ENCODE assay signal across 17 cellular contexts in genomic region chr4:10005632-10006031, GRCh38. TPM values are rescaled to one million over a fixed set of nuclear protein-coding genes. Genes with fewer than 3 reads are reported as not detected.
DNase-seq lines count a peak whose midpoint lies in the region; ATAC-seq and TF ChIP-seq lines count a peak whose summit lies in the region.
"Had no signal": no experiment of that assay in that cellular context is flagged by ENCODE, and none has a peak within 500 bp of the region (broad histone marks: within the 10 kb centered on the region; RNA-seq: fewer than 3 reads in every experiment).

No MANE protein-coding gene starts in this region.

- peak overlapping the region; percentile 89 for H3K27ac ChIP-seq in RWPE2 (ENCODE audit: poor library complexity, severe bottlenecking)
- H3K27ac ChIP-seq in Karpas-422 (ENCODE audit: low read length) = no peak overlapping the region
- H3K27ac ChIP-seq: SJSA1 had no signal

- H3K36me3 Mint-ChIP-seq in immature natural killer cell = no peaks in the 10 kb centered on the region
- H3K36me3 Mint-ChIP-seq: CD4-positive, CD25-positive, alpha-beta regulatory T cell; WTC11 had no signal

- H3K4me3 Mint-ChIP-seq in immature natural killer cell = peak overlapping the region in 2 of 5 donors; percentile 26 to 27
- H3K4me3 Mint-ChIP-seq: activated naive CD8-positive, alpha-beta T cell treated with anti-CD3 and anti-CD28 coated beads, Interleukin-2, amount 50 U/mL, for 24 hours; CD4-positive, CD25-positive, alpha-beta regulatory T cell; WTC11 had no signal

- ATAC-seq in RWPE2 (ENCODE audit: low read depth) = no peak
- ATAC-seq: activated naive CD8-positive, alpha-beta T cell treated with anti-CD3 and anti-CD28 coated beads, Interleukin-2, amount 50 U/mL, for 24 hours; WTC11 had no signal

- H3K9ac ChIP-seq in skeletal muscle satellite cell (ENCODE audit: low read depth, low read length) (no peak overlapping the region), Karpas-422 (ENCODE audit: low read length) (no peak overlapping the region)

- no peaks in the 10 kb centered on the region for H3K79me2 ChIP-seq in Karpas-422 (ENCODE audit: low read length)

- H3K27me3 ChIP-seq in RWPE2 (ENCODE audit: insufficient read depth, poor library complexity, severe bottlenecking) (no peaks in the 10 kb centered on the region), skeletal muscle satellite cell (ENCODE audit: control insufficient read depth, insufficient read depth, low read length) (no peaks in the 10 kb centered on the region), Karpas-422 (ENCODE audit: low read length) (no peaks in the 10 kb centered on the region)
- H3K27me3 ChIP-seq: SJSA1 had no signal

- H3K9me3 ChIP-seq in RWPE2 (ENCODE audit: severe bottlenecking) (no peaks in the 10 kb centered on the region), skeletal muscle satellite cell (replicated peaks; ENCODE audit: low read length) (no peaks in the 10 kb centered on the region), Karpas-422 (ENCODE audit: low read length) (no peaks in the 10 kb centered on the region)
- H3K9me3 ChIP-seq: SJSA1 had no signal

- H3K27me3 Mint-ChIP-seq in immature natural killer cell (ENCODE audit: low read depth in 3 of 3) = peaks cover 0 to 3% (median 3%) of the 10 kb centered on the region in 3 donors
- H3K27me3 Mint-ChIP-seq: activated naive CD8-positive, alpha-beta T cell treated with anti-CD3 and anti-CD28 coated beads, Interleukin-2, amount 50 U/mL, for 24 hours; CD4-positive, CD25-positive, alpha-beta regulatory T cell had no signal

- no peaks in the 10 kb centered on the region for H3K9me2 ChIP-seq in Karpas-422 (replicated peaks; ENCODE audit: insufficient read depth, low read length)

- H3K4me3 ChIP-seq in RWPE2 (ENCODE audit: severe bottlenecking) (no peak overlapping the region), skeletal muscle satellite cell (ENCODE audit: low read length) (no peak overlapping the region), Karpas-422 (ENCODE audit: low read length) (no peak overlapping the region)
- H3K4me3 ChIP-seq: SJSA1 had no signal

- no peak overlapping the region for H2AFZ ChIP-seq in Karpas-422 (ENCODE audit: low read length)

- peak overlapping the region in 5 of 6 donors; percentile 11 to 78 (median 62) for H3K27ac Mint-ChIP-seq in immature natural killer cell
- H3K27ac Mint-ChIP-seq: activated naive CD8-positive, alpha-beta T cell treated with anti-CD3 and anti-CD28 coated beads, Interleukin-2, amount 50 U/mL, for 24 hours; CD4-positive, CD25-positive, alpha-beta regulatory T cell; WTC11 had no signal

- H3K36me3 ChIP-seq in RWPE2 (ENCODE audit: low read depth) (peaks cover 52% of the 10 kb centered on the region), skeletal muscle satellite cell (ENCODE audit: insufficient read depth, low read length) (no peaks in the 10 kb centered on the region), Karpas-422 (ENCODE audit: insufficient read depth, low read length) (no peaks in the 10 kb centered on the region)
- H3K36me3 ChIP-seq: SJSA1 had no signal

- H3K4me1 ChIP-seq in RWPE2 (ENCODE audit: insufficient read depth, poor library complexity, severe bottlenecking) (peaks cover 71% of the 10 kb centered on the region), skeletal muscle satellite cell (ENCODE audit: control insufficient read depth, insufficient read depth, low read length) (peaks cover 32% of the 10 kb centered on the region), Karpas-422 (ENCODE audit: low read length) (peaks cover 20% of the 10 kb centered on the region)
- H3K4me1 ChIP-seq: SJSA1 had no signal

- no peaks in the 10 kb centered on the region for H4K20me1 ChIP-seq in Karpas-422 (ENCODE audit: insufficient read depth, low read depth, low read length)

- no peak for TF ChIP-seq CTCF in RWPE2 (IDR thresholded peaks at IDR 0.05; ENCODE audit: poor library complexity, severe bottlenecking)

- no peaks in the 10 kb centered on the region for H3K9me3 Mint-ChIP-seq in immature natural killer cell
- H3K9me3 Mint-ChIP-seq: activated naive CD8-positive, alpha-beta T cell treated with anti-CD3 and anti-CD28 coated beads, Interleukin-2, amount 50 U/mL, for 24 hours; CD4-positive, CD25-positive, alpha-beta regulatory T cell had no signal

- peak overlapping the region; percentile 5 for H3K4me2 ChIP-seq in skeletal muscle satellite cell (ENCODE audit: low read length)
- no peak overlapping the region for H3K4me2 ChIP-seq in Karpas-422 (ENCODE audit: low read depth, low read length, poor library complexity, severe bottlenecking)

- H3K4me1 Mint-ChIP-seq in immature natural killer cell = peaks cover 38 to 48% of the 10 kb centered on the region in 2 donors
- H3K4me1 Mint-ChIP-seq: CD4-positive, CD25-positive, alpha-beta regulatory T cell had no signal

- DNase-seq in GF-D8 (lab: John Stamatoyannopoulos, UW) (peak; percentile 15), RWPE2 (ENCODE audit: low spot score) (no peak), immature natural killer cell (no peak), AG08396 (ENCODE audit: low spot score) (no peak), Karpas-422 (no peak), NCI-H69 (lab: John Stamatoyannopoulos, UW) (no peak)
- no peak for DNase-seq in central memory CD4-positive, alpha-beta T cell
- DNase-seq: activated naive CD8-positive, alpha-beta T cell treated with anti-CD3 and anti-CD28 coated beads, Interleukin-2, amount 50 U/mL, for 24 hours; CD4-positive, CD25-positive, alpha-beta regulatory T cell; effector CD4-positive, alpha-beta T cell; NCI-H1105; NCI-H510A; stimulated activated CD4-positive, alpha-beta T cell treated with anti-CD3 and anti-CD28 coated beads, Interleukin-4, amount 100 ng/mL, for 24 hours; stimulated activated naive CD4-positive, alpha-beta T cell had no signal

RNA-seq across cellular contexts. Expression of gene SLC2A9, which starts 15.7 kb away (rescaled TPM):
- polyA plus RNA-seq in immature natural killer cell = 1 to 10 TPM in 2 of 3 donors, not detected in 1; 1.4 to 2.3 TPM
- 1.5 and 1.8 TPM in 2 replicates for total RNA-seq in skeletal muscle satellite cell (2012; rRNA removed)
- total RNA-seq in Karpas-422 (2014; rRNA removed; shearing (Covaris generic); ENCODE audit: low replicate concordance) = 0.71 and 0.72 TPM in 2 replicates
- total RNA-seq: SJSA1, WTC11 had no signal
